Comparison of ENCODE assay signal across 1 cellular context in genomic region chr6:52393780-52394179, GRCh38.
A peak's percentile ranks its signal among the peaks of the same experiment; 100 is the strongest.
TF ChIP-seq lines count a peak whose summit lies in the region.

No MANE protein-coding gene starts in this region.

TF ChIP-seq in HEK293, 187 proteins besides CTCF, POLR2A, EP300 and RAD21 (continued from another document):
- TF ChIP-seq ZBTB11 (tag by site-specific recombination; conservative IDR thresholded peaks at IDR 0.05; ENCODE audit: low read depth) (peak; percentile 84), HOXC10 (CRISPR knock-in tag; IDR thresholded peaks at IDR 0.05) (no peak), ZFP3 (tag by site-specific recombination; IDR thresholded peaks at IDR 0.05; ENCODE audit: low read depth) (0 out of 2 replicates have a peak, but pooled peaks have one; percentile 47), KLF10 (tag by site-specific recombination; IDR thresholded peaks at IDR 0.05) (no peak), ZNF660 (tag by site-specific recombination; IDR thresholded peaks at IDR 0.05) (no peak), ZNF558 (tag by site-specific recombination; IDR thresholded peaks at IDR 0.05) (no peak), ZNF530 (tag by site-specific recombination; IDR thresholded peaks at IDR 0.05; ENCODE audit: low read depth) (no peak), MZF1 (tag by site-specific recombination; IDR thresholded peaks at IDR 0.05; ENCODE audit: borderline replicate concordance) (no peak)
